In genomic region chr9:129413537-129414376, GRCh38 we compare ENCODE assay signal across 8 cellular contexts.
DNase-seq lines count a peak whose midpoint lies in the region; FAIRE-seq and TF ChIP-seq lines count a peak whose summit lies in the region.

No MANE protein-coding gene starts in this region.

- H3K4me3 ChIP-seq in SJCRH30 (peak overlapping the region; percentile 73), neuron (ENCODE audit: low read length) (peak overlapping the region; percentile 67), stomach smooth muscle (ENCODE audit: low read length in 2 of 2) (peak overlapping the region; percentile 55 to 78)

- no peaks in the 10 kb centered on the region for H3K36me3 ChIP-seq in SJCRH30
- H3K36me3 ChIP-seq in neuron (ENCODE audit: insufficient read depth, low read length): no peaks in the 10 kb centered on the region
- no peaks in the 10 kb centered on the region for H3K36me3 ChIP-seq in stomach smooth muscle (ENCODE audit: control insufficient read depth in 2 of 2, insufficient read depth in 2 of 2, low read length in 2 of 2)

- FAIRE-seq in frontal cortex (lab: Jason Lieb, UNC): no peak

- H3K27ac ChIP-seq in SJCRH30 (peak overlapping the region; percentile 75), stomach smooth muscle (ENCODE audit: low read length) (peak overlapping the region; percentile 98)

- DNase-seq in GF-D8 (lab: John Stamatoyannopoulos, UW): peak; percentile 89
- peak; percentile 99 for DNase-seq in HEK293T (ENCODE audit: extremely low spot score)
- DNase-seq in MV-4-11 (lab: John Stamatoyannopoulos, UW): peak; percentile 93
- peak; percentile 98 for DNase-seq in SJCRH30
- DNase-seq in activated naive CD4-positive, alpha-beta T cell treated with Interleukin-2 at 50 U/mL for 16 hours: peak; percentile 98
- DNase-seq in frontal cortex (ENCODE audit: low spot score in 2 of 2): peak; percentile 98 to 99

- H3K9me3 ChIP-seq in SJCRH30 (replicated peaks) (no peaks in the 10 kb centered on the region), neuron (ENCODE audit: low read length) (peaks cover 2% of the 10 kb centered on the region), stomach smooth muscle (ENCODE audit: control insufficient read depth in 2 of 2, low read length in 2 of 2) (no peaks in the 10 kb centered on the region)

- peaks cover 11% of the 10 kb centered on the region for H3K4me1 ChIP-seq in SJCRH30
- peaks cover 33% of the 10 kb centered on the region for H3K4me1 ChIP-seq in neuron (ENCODE audit: insufficient read depth, low read length)
- H3K4me1 ChIP-seq in stomach smooth muscle (ENCODE audit: control insufficient read depth, insufficient read depth, low read length): peaks cover 34% of the 10 kb centered on the region

- H2AFZ ChIP-seq in neuron (ENCODE audit: low read depth, low read length): peak overlapping the region; percentile 20

- H3K27me3 ChIP-seq in SJCRH30 (no peaks in the 10 kb centered on the region; the same call in 1 of the 2 replicates), neuron (ENCODE audit: insufficient read depth, low read length) (no peaks in the 10 kb centered on the region), stomach smooth muscle (ENCODE audit: control insufficient read depth in 1 of 2, insufficient read depth in 2 of 2, low read length in 2 of 2) (no peaks in the 10 kb centered on the region)

- peak overlapping the region; percentile 81 to 95 for H3K9ac ChIP-seq in stomach smooth muscle (ENCODE audit: low read length in 2 of 2)

- CTCF ChIA-PET in HEK293T (lab: Yijun Ruan, JAX): no interaction called here

- POLR2A ChIA-PET in HEK293T (lab: Yijun Ruan, JAX): interaction anchor here (1.0 kb wide), 1 partner anchor 8 kb away, joined by 3 read pairs; no protein-coding TSS in a partner anchor

TF ChIP-seq in HEK293T, 16 proteins besides CTCF, POLR2A, EP300 and RAD21:
- TF ChIP-seq SUZ12 (IDR thresholded peaks at IDR 0.05) (no peak), ZNF384 (IDR thresholded peaks at IDR 0.05) (no peak), SP1 (IDR thresholded peaks at IDR 0.05) (no peak), L3MBTL2 (conservative IDR thresholded peaks at IDR 0.05) (peak; percentile 48), ELF4 (IDR thresholded peaks at IDR 0.05) (no peak), FOXK2 (IDR thresholded peaks at IDR 0.05) (no peak), BHLHE40 (IDR thresholded peaks at IDR 0.05; ENCODE audit: borderline replicate concordance) (no peak), LEF1 (IDR thresholded peaks at IDR 0.05; ENCODE audit: borderline replicate concordance) (peak; percentile 32; the same call in 1 of the 2 replicates), ARNT (IDR thresholded peaks at IDR 0.05) (no peak), FOXA1 (IDR thresholded peaks at IDR 0.05) (no peak), NFRKB (IDR thresholded peaks at IDR 0.05) (no peak)
TF ChIP-seq in HEK293T: peak in this region for 2.

Comparison
In these comparisons a context has a peak if more than half of its experiments do, and no peak if none do; other contexts are left out.
1. Peak in every context shown above with its lines: DNase-seq, H3K4me3 ChIP-seq and H3K27ac ChIP-seq.